Comparison of ENCODE assay signal across 14 cellular contexts in the genomic region with DNA sequence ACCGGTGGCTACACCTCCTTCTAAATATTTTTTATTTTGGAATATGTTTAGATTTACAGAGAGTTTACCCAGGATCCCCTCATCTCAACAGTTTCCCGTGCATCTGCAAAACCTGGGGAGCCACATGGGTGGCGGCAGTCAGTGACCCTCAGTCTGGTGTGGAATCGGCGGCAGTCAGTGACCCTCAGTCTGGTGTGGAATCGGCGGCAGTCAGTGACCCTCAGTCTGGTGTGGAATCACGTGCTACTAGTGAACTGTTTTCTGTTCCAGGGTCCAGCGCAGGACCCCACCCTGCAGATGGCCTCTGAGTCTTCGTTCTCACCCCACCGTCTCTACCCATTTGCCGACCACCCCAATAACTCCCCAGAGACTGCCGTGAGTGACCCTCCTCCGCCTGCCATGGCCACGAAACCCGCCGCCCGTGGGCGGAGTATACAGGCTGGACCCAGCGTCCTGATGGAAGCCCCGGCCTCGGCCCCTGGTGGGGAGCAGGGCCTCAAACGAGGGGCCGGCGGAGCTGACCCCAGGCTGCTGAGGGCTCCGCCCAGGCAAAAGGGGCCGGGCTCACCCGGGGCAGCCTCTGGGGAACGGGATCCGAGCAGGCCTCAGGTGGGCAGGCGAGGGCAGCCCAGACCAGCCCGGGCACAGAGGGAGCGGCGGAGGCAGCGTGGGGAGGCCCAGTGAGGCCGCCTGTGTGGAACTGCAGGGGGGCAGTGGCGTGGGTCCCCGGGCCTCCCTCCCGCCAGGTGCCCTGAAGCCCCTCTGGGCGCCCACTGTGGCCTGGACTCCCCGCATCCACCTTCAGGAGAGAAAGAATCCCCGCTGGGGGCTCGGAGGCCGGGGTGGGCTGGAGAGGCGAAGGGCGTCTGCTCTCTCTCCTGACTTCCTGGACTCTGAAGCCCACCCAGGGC. TPM values are rescaled to one million over a fixed set of nuclear protein-coding genes. Genes with fewer than 3 reads are reported as not detected.
DNase-seq lines count a peak whose midpoint lies in the region; ATAC-seq and TF ChIP-seq lines count a peak whose summit lies in the region.
"Had no signal": no experiment of that assay in that cellular context is flagged by ENCODE, and none has a peak within 500 bp of the region (broad histone marks: within the 10 kb centered on the region; RNA-seq: fewer than 3 reads in every experiment).

No MANE protein-coding gene starts in this region.

- H2AFZ ChIP-seq in osteoblast (ENCODE audit: low read length) = no peak overlapping the region

- ATAC-seq in GM19395 (IDR thresholded peaks at IDR 0.05; ENCODE audit: unreplicated experiment) = no peak
- ATAC-seq: right cardiac atrium had no signal

- H3K4me2 ChIP-seq in osteoblast (ENCODE audit: insufficient read depth, low read length) = no peak overlapping the region

- no peak for TF ChIP-seq CTCF in GM12875 (IDR thresholded peaks at IDR 0.05; ENCODE audit: borderline replicate concordance, insufficient read depth, low read depth, low read length)
- no peak for TF ChIP-seq CTCF in osteoblast (IDR thresholded peaks at IDR 0.05; ENCODE audit: extremely low read depth, low read depth, low read length)

- peak overlapping the region in 5 of 8 donors; percentile 13 to 64 (median 55) for H3K4me3 Mint-ChIP-seq in CD4-positive, alpha-beta memory T cell
- H3K4me3 Mint-ChIP-seq: dendritic cell treated with granulocyte-macrophage colony-stimulating factor and Interleukin-4, amounts not matched to agents 40 ng/mL and 50 ng/mL, for 4 days had no signal

- DNase-seq in CD4-positive, alpha-beta memory T cell = peak in 1 of 5 donors; percentile 33
- DNase-seq in ecto neural progenitor cell (ENCODE audit: low spot score) (peak; percentile 45), osteoblast (ENCODE audit: insufficient read length, low spot score, missing footprints) (peak; percentile 77), SW 1271 (lab: John Stamatoyannopoulos, UW) (no peak), NCI-H2196 treated with DMSO at 0.1 percent for 48 hours (lab: John Stamatoyannopoulos, UW; ENCODE audit: unreplicated experiment) (no peak)
- DNase-seq: amniotic stem cell, NCI-H187 treated with DMSO at 0.1 percent for 48 hours had no signal

- H3K27me3 ChIP-seq in CD4-positive, alpha-beta memory T cell (ENCODE audit: insufficient read depth, low read length) = no peaks in the 10 kb centered on the region
- peaks cover 46% of the 10 kb centered on the region for H3K27me3 ChIP-seq in osteoblast (ENCODE audit: insufficient read depth, low read length)

- H3K4me3 ChIP-seq in CD4-positive, alpha-beta memory T cell (ENCODE audit: low read length in 2 of 2) = no peak overlapping the region
- H3K4me3 ChIP-seq in GM12875 (ENCODE audit: low read depth, low read length) (peak overlapping the region; percentile 10), osteoblast (ENCODE audit: insufficient read depth, low read length) (no peak overlapping the region)

- no peaks in the 10 kb centered on the region for H3K9me3 Mint-ChIP-seq in CD4-positive, alpha-beta memory T cell
- H3K9me3 Mint-ChIP-seq: CD8-positive, alpha-beta memory T cell; dendritic cell treated with granulocyte-macrophage colony-stimulating factor and Interleukin-4, amounts not matched to agents 40 ng/mL and 50 ng/mL, for 4 days had no signal

- no peaks in the 10 kb centered on the region for H3K9me3 ChIP-seq in CD4-positive, alpha-beta memory T cell (ENCODE audit: control insufficient read depth in 1 of 2, low read length in 2 of 2)
- no peaks in the 10 kb centered on the region for H3K9me3 ChIP-seq in osteoblast (ENCODE audit: low read depth, low read length)

- H3K36me3 ChIP-seq in CD4-positive, alpha-beta memory T cell (ENCODE audit: insufficient read depth, low read length) = no peaks in the 10 kb centered on the region
- no peaks in the 10 kb centered on the region for H3K36me3 ChIP-seq in osteoblast (ENCODE audit: insufficient read depth, low read length)

- H3K36me3 Mint-ChIP-seq in CD4-positive, alpha-beta memory T cell = no peaks in the 10 kb centered on the region
- H3K36me3 Mint-ChIP-seq: CD8-positive, alpha-beta memory T cell; immature natural killer cell had no signal

- CTCF ChIA-PET in CD4-positive, alpha-beta memory T cell (lab: Charles Lee; ENCODE audit: partially characterized antibody) = no interaction called here

- peaks cover 36% of the 10 kb centered on the region for H3K4me1 ChIP-seq in CD4-positive, alpha-beta memory T cell (ENCODE audit: insufficient read depth, low read length)
- no peaks in the 10 kb centered on the region for H3K4me1 ChIP-seq in osteoblast (ENCODE audit: insufficient read depth, low read length)

- peaks cover 1 to 8% of the 10 kb centered on the region in 2 donors for H3K27me3 Mint-ChIP-seq in CD4-positive, alpha-beta memory T cell

- H3K27ac ChIP-seq in CD4-positive, alpha-beta memory T cell (ENCODE audit: low read depth, low read length) = no peak overlapping the region
- no peak overlapping the region for H3K27ac ChIP-seq in osteoblast (ENCODE audit: low read depth, low read length)

- peaks cover 5 to 28% (median 16%) of the 10 kb centered on the region in 4 donors for H3K4me1 Mint-ChIP-seq in CD4-positive, alpha-beta memory T cell

- H4K20me1 ChIP-seq in osteoblast (ENCODE audit: insufficient read depth, low read length) = no peaks in the 10 kb centered on the region

- POLR2A ChIA-PET in CD4-positive, alpha-beta memory T cell (lab: Charles Lee; ENCODE audit: partially characterized antibody) = no interaction called here

- H3K79me2 ChIP-seq in osteoblast (ENCODE audit: insufficient read depth, low read length) = no peaks in the 10 kb centered on the region

- intact Hi-C loops in CD4-positive, alpha-beta memory T cell (cut with micrococcal nuclease) = loop anchor here (10.0 kb wide), 1 partner anchor 185 kb away; a partner anchor contains a TSS

- peak overlapping the region in 2 of 7 donors; percentile 51 to 53 for H3K27ac Mint-ChIP-seq in CD4-positive, alpha-beta memory T cell

RNA-seq across cellular contexts. Expression of a gene that starts 2.5 kb away (rescaled TPM):
- total RNA-seq in CD4-positive, alpha-beta memory T cell = not detected
- not detected for polyA plus RNA-seq in CD4-positive, alpha-beta memory T cell
- not detected in 2 replicates for total RNA-seq in osteoblast
- total RNA-seq: mononuclear cell had no signal
- polyA plus RNA-seq: CD8-positive, alpha-beta memory T cell; immature natural killer cell; right cardiac atrium had no signal

RNA-seq across cellular contexts. Expression of a gene that starts 48.1 kb away (rescaled TPM):
- not detected for total RNA-seq in CD4-positive, alpha-beta memory T cell
- polyA plus RNA-seq in CD4-positive, alpha-beta memory T cell = not detected
- not detected in 2 replicates for total RNA-seq in osteoblast
- total RNA-seq: CD8-positive, alpha-beta memory T cell; mononuclear cell; right cardiac atrium had no signal
- polyA plus RNA-seq: CD8-positive, alpha-beta memory T cell; immature natural killer cell; right cardiac atrium had no signal

RNA-seq across cellular contexts. Expression of a gene that starts 49.4 kb away (rescaled TPM):
- 10 to 100 TPM; 58.8 to 62.3 TPM for total RNA-seq in CD4-positive, alpha-beta memory T cell
- polyA plus RNA-seq in CD4-positive, alpha-beta memory T cell = 10 to 100 TPM; 48.1 to 49.7 TPM
- total RNA-seq in osteoblast = 14.4 and 19.9 TPM in 2 replicates

Comparison
In these comparisons a context has a peak if more than half of its experiments do, and no peak if none do; other contexts are left out.
1. DNase-seq: peak in ecto neural progenitor cell (single experiment) and osteoblast (single experiment); none in SW 1271 (0 of 2) and NCI-H2196 treated with DMSO at 0.1 percent for 48 hours (single experiment).